Comparison of ENCODE assay signal across 8 cellular contexts in the genomic region with DNA sequence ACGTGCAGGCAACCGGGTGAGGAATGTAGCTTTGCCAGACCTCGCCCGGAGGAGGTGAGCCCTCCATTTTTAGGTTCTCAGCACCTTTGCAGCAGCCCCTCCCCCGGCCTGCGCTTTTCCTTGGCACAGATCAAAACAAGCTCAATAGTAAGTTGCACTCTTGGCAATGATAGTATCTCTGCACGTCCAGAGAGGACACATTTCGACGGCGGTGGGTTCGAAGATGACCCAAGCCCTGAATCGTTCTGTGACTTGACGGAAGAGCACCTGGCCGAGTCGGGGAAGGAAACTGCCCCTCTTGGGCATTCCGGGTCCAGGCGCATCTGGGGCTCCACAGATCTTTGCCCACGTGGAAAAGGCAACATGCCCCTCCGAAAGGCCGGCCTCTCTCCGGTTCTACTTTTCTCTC. TPM values are rescaled to one million over a fixed set of nuclear protein-coding genes. Genes with fewer than 3 reads are reported as not detected.
DNase-seq lines count a peak whose midpoint lies in the region; ATAC-seq and TF ChIP-seq lines count a peak whose summit lies in the region.

No MANE protein-coding gene starts in this region.

- H3K4me1 ChIP-seq in BE2C (peaks cover 10% of the 10 kb centered on the region), esophagus (ENCODE audit: control insufficient read depth in 2 of 2, insufficient read depth in 2 of 2, low read length in 1 of 2) (peaks cover 11 to 18% of the 10 kb centered on the region in 2 donors), neuronal stem cell (ENCODE audit: control insufficient read depth in 2 of 2, insufficient read depth in 1 of 2, low read depth in 1 of 2, low read length in 2 of 2) (peaks cover 12 to 14% of the 10 kb centered on the region in 2 donors)

- peak overlapping the region; percentile 74 for H3K4me2 ChIP-seq in neuronal stem cell (ENCODE audit: insufficient read depth, low read length, poor library complexity, severe bottlenecking)

- peak overlapping the region; percentile 91; the same call in 1 of the 2 replicates for H3K27ac Mint-ChIP-seq in HFFc6

- peaks cover 27% of the 10 kb centered on the region for H3K27me3 ChIP-seq in BE2C
- peaks cover 5 to 20% of the 10 kb centered on the region in 2 donors for H3K27me3 ChIP-seq in esophagus (ENCODE audit: control insufficient read depth in 1 of 2, insufficient read depth in 2 of 2, low read length in 2 of 2)
- H3K27me3 ChIP-seq in neuronal stem cell (ENCODE audit: control insufficient read depth in 3 of 3, insufficient read depth in 3 of 3, low read depth in 1 of 3, low read length in 3 of 3) = peaks cover 38 to 96% (median 78%) of the 10 kb centered on the region in 3 experiments

- H2AFZ ChIP-seq in neuronal stem cell (ENCODE audit: low read length) = peak overlapping the region; percentile 83

- no peak for DNase-seq in BE2C
- DNase-seq in HFFc6 = no peak
- no peak for DNase-seq in neuronal stem cell (ENCODE audit: low spot score)
- DNase-seq in left colon = no peak
- DNase-seq in NCI-H82 (lab: John Stamatoyannopoulos, UW) = no peak
- no peak for DNase-seq in SK-N-DZ (ENCODE audit: low spot score)
- no peak for DNase-seq in SKM-1 treated with dmso at 0.1 percent for 144 hours (lab: John Stamatoyannopoulos, UW; ENCODE audit: unreplicated experiment)

- no peak overlapping the region for H3K9ac ChIP-seq in neuronal stem cell (ENCODE audit: low read depth, low read length, poor library complexity)

- no peak overlapping the region for H4K8ac ChIP-seq in neuronal stem cell (ENCODE audit: low read depth, low read length)

- H3K27me3 Mint-ChIP-seq in HFFc6 (ENCODE audit: insufficient read depth) = peaks cover 2% of the 10 kb centered on the region

- peak overlapping the region; percentile 90 for H3K4me3 Mint-ChIP-seq in HFFc6

- no peak overlapping the region for H4K91ac ChIP-seq in neuronal stem cell (ENCODE audit: low read depth, low read length, poor library complexity)

- no peak overlapping the region for H3K18ac ChIP-seq in neuronal stem cell (ENCODE audit: low read length)

- peak overlapping the region; percentile 98 for H3K23ac ChIP-seq in neuronal stem cell (ENCODE audit: low read depth, low read length, poor library complexity)

- no peak overlapping the region for H2BK12ac ChIP-seq in neuronal stem cell (ENCODE audit: low read length)

- H2BK5ac ChIP-seq in neuronal stem cell (ENCODE audit: low read length) = no peak overlapping the region

- WGBS in esophagus, 2 donors = 9 to 13% methylated on average over 21 of the region's 21 CpGs
- WGBS in neuronal stem cell (ENCODE audit: extremely low coverage in 2 of 2, insufficient read length in 2 of 2, insufficient replicate concordance in 1 of 2), 2 donors = no CpG with 5 or more reads among the region's 21 CpGs

- ATAC-seq in left colon = no peak

- TF ChIP-seq CTCF in BE2C (IDR thresholded peaks at IDR 0.05; ENCODE audit: low read depth, low read length) = no peak
- TF ChIP-seq CTCF in HFFc6 (IDR thresholded peaks at IDR 0.05) = no peak

- H3K9me3 ChIP-seq in BE2C = 0 out of 2 replicates have a peak, but pooled peaks cover 4% of the 10 kb centered on the region
- peaks cover 0 to 2% of the 10 kb centered on the region in 2 donors for H3K9me3 ChIP-seq in esophagus (ENCODE audit: control insufficient read depth in 2 of 2, insufficient read depth in 1 of 2, low read depth in 1 of 2, low read length in 1 of 2)
- H3K9me3 ChIP-seq in neuronal stem cell (replicated peaks in 1 of 2; ENCODE audit: control insufficient read depth in 2 of 2, insufficient read depth in 1 of 2, low read depth in 1 of 2, low read length in 2 of 2) = peaks cover 3 to 8% of the 10 kb centered on the region in 2 donors

- no peak overlapping the region for H2BK15ac ChIP-seq in neuronal stem cell (ENCODE audit: low read length)

- no peaks in the 10 kb centered on the region for H3K9me3 Mint-ChIP-seq in HFFc6

- peak overlapping the region; percentile 89 for H3K4me3 ChIP-seq in BE2C (ENCODE audit: low read depth, low read length)
- peak overlapping the region; percentile 35 to 38 for H3K4me3 ChIP-seq in esophagus (ENCODE audit: low read depth in 1 of 2, low read length in 2 of 2)
- no peak overlapping the region for H3K4me3 ChIP-seq in neuronal stem cell (ENCODE audit: low read length in 2 of 2)

- H3K36me3 ChIP-seq in BE2C (no peaks in the 10 kb centered on the region; the same call in 1 of the 2 replicates), esophagus (ENCODE audit: control insufficient read depth in 2 of 2, insufficient read depth in 2 of 2, low read length in 1 of 2) (no peaks in the 10 kb centered on the region), neuronal stem cell (replicated peaks in 1 of 2; ENCODE audit: control insufficient read depth in 2 of 2, insufficient read depth in 2 of 2, low read length in 2 of 2) (no peaks in the 10 kb centered on the region)

- H2AK5ac ChIP-seq in neuronal stem cell (ENCODE audit: low read depth, low read length) = peak overlapping the region; percentile 49

- no peaks in the 10 kb centered on the region for H3K79me1 ChIP-seq in neuronal stem cell (ENCODE audit: low read depth, low read length)

- H3K4me1 Mint-ChIP-seq in HFFc6 (ENCODE audit: low read depth) = peaks cover 34% of the 10 kb centered on the region

- intact Hi-C loops in left colon (cut with DNase I, micrococcal nuclease) = loop anchor here (5.0 kb wide), 1 partner anchor 353 kb away; no protein-coding TSS in a partner anchor

- peaks cover 5% of the 10 kb centered on the region; the same call in 1 of the 2 replicates for H3K36me3 Mint-ChIP-seq in HFFc6 (ENCODE audit: low read depth)

- H3K27ac ChIP-seq in esophagus (ENCODE audit: low read depth in 2 of 2, low read length in 1 of 2) (no peak overlapping the region), neuronal stem cell (replicated peaks; ENCODE audit: low read length) (no peak overlapping the region)

- no peak overlapping the region for H2BK120ac ChIP-seq in neuronal stem cell (ENCODE audit: low read depth, low read length)

- no peak overlapping the region for H3K4ac ChIP-seq in neuronal stem cell (ENCODE audit: low read length)

- no peak overlapping the region for H3K14ac ChIP-seq in neuronal stem cell (ENCODE audit: low read length)

RNA-seq across cellular contexts. Expression of gene GDNF, which starts 0.9 kb away (rescaled TPM):
- 2.1 TPM for polyA plus RNA-seq in BE2C (2012; ENCODE audit: insufficient read depth, insufficient read length, low read depth)
- total RNA-seq in HFFc6 (2021; fragmentation: NEBNext Ultra II Directional; extraction: Animal tissue kit (Norgen Biotek cat#: 25700)) = 1 to 10 TPM in 5 of 6 experiments, under 1 TPM in 1; 0.85 to 8.3 (median 7.1) TPM
- under 1 TPM; 0.11 to 0.20 TPM for polyA plus RNA-seq in esophagus
- 0.15 TPM for polyA plus RNA-seq in neuronal stem cell (2013, experiment 1 of 2)
- 0.12 TPM for polyA plus RNA-seq in neuronal stem cell (2013, experiment 2 of 2)
- 1 to 10 TPM in 1 of 2 donors, under 1 TPM in 1; 0.82 to 2.5 TPM for total RNA-seq in left colon
- not detected in 2 replicates for polyA plus RNA-seq in SK-N-DZ (2014; cell fraction: cytosol; rRNA removed)
- not detected in 2 replicates for polyA plus RNA-seq in SK-N-DZ (2014; cell fraction: nucleus; rRNA removed)

Comparison
In these comparisons a context has a peak if more than half of its experiments do, and no peak if none do; other contexts are left out.
1. H3K4me3 ChIP-seq: peak in BE2C (single experiment) and esophagus (2 of 2); none in neuronal stem cell (0 of 2).